Comparison of ENCODE assay signal across 8 cellular contexts in genomic region chrX:132219343-132219768, GRCh38. TPM values are rescaled to one million over a fixed set of nuclear protein-coding genes. Genes with fewer than 3 reads are reported as not detected.
A peak's percentile ranks its signal among the peaks of the same experiment; 100 is the strongest.
DNase-seq lines count a peak whose midpoint lies in the region; ATAC-seq, FAIRE-seq and TF ChIP-seq lines count a peak whose summit lies in the region.

Gene RAP2C, minus strand, starts transcription at chrX:132219447. Its CDS starts 2,179 bp downstream, at chrX:132217268.

- H3K27me3 Mint-ChIP-seq in activated CD4-positive, alpha-beta T cell treated with anti-CD3 and anti-CD28 coated beads, Interleukin-2, amount 10 ng/mL, durations not matched to agents 24 days and 14 days: no peaks in the 10 kb centered on the region

- peak; percentile 84 for FAIRE-seq in GM19239 (lab: Jason Lieb, UNC)

- no peaks in the 10 kb centered on the region for H3K27me3 ChIP-seq in BE2C
- H3K27me3 ChIP-seq in left lung: peaks cover 0 to 4% of the 10 kb centered on the region in 2 donors

- H3K36me3 ChIP-seq in BE2C (no peaks in the 10 kb centered on the region), left lung (no peaks in the 10 kb centered on the region)

- TF ChIP-seq CTCF in BE2C (IDR thresholded peaks at IDR 0.05; ENCODE audit: low read depth, low read length) (peak; percentile 65), left lung (IDR thresholded peaks at IDR 0.05) (peak; percentile 23 to 41)

- H3K4me1 Mint-ChIP-seq in activated CD4-positive, alpha-beta T cell treated with anti-CD3 and anti-CD28 coated beads, Interleukin-2, amount 10 ng/mL, durations not matched to agents 24 days and 14 days: peaks cover 14% of the 10 kb centered on the region

- H3K4me1 ChIP-seq in BE2C (no peaks in the 10 kb centered on the region), left lung (peaks cover 0 to 13% of the 10 kb centered on the region in 2 donors)

- ATAC-seq in HG03378 (IDR thresholded peaks at IDR 0.05; ENCODE audit: unreplicated experiment): peak; percentile 78
- peak; percentile 81 for ATAC-seq in left lung

- peak within 1 kb of the TSS; percentile 89 for H3K27ac Mint-ChIP-seq in activated CD4-positive, alpha-beta T cell treated with anti-CD3 and anti-CD28 coated beads, Interleukin-2, amount 10 ng/mL, durations not matched to agents 24 days and 14 days

- H3K4me3 ChIP-seq in BE2C (ENCODE audit: low read depth, low read length) (peak within 1 kb of the TSS; percentile 87), left lung (peak within 1 kb of the TSS; percentile 43 to 65)

- DNase-seq in BE2C: peak; percentile 74
- DNase-seq in GM19239 (ENCODE audit: insufficient read length, low spot score): no peak
- peak; percentile 34 to 75 for DNase-seq in NCI-H524 (lab: John Stamatoyannopoulos, UW)
- DNase-seq in activated CD4-positive, alpha-beta T cell treated with anti-CD3 and anti-CD28 coated beads, Interleukin-2, amount 10 ng/mL, durations not matched to agents 24 days and 14 days: peak; percentile 85
- peak; percentile 50 to 75 for DNase-seq in dermis microvascular lymphatic vessel endothelial cell (ENCODE audit: low read depth in 2 of 2)
- DNase-seq in left lung: peak; percentile 78 to 86
- DNase-seq in stimulated activated CD4-positive, alpha-beta T cell treated with anti-CD3 and anti-CD28 coated beads, Interleukin-4, amount 100 ng/mL, for 24 hours: peak; percentile 66

- H3K27ac ChIP-seq in left lung: peak within 1 kb of the TSS; percentile 95 to 99

- intact Hi-C loops in activated CD4-positive, alpha-beta T cell treated with anti-CD3 and anti-CD28 coated beads, Interleukin-2, amount 10 ng/mL, durations not matched to agents 24 days and 14 days (cut with micrococcal nuclease): loop anchor here (1.0 to 5.0 kb wide), 4 partner anchors 48 to 403 kb away; no protein-coding TSS in a partner anchor
- intact Hi-C loops in left lung (cut with DNase I): no loop called here

- H3K4me3 Mint-ChIP-seq in activated CD4-positive, alpha-beta T cell treated with anti-CD3 and anti-CD28 coated beads, Interleukin-2, amount 10 ng/mL, durations not matched to agents 24 days and 14 days: peak within 1 kb of the TSS; percentile 86

- H3K9me3 ChIP-seq in BE2C (no peaks in the 10 kb centered on the region), left lung (no peaks in the 10 kb centered on the region)

- no peaks in the 10 kb centered on the region for H3K9me3 Mint-ChIP-seq in activated CD4-positive, alpha-beta T cell treated with anti-CD3 and anti-CD28 coated beads, Interleukin-2, amount 10 ng/mL, durations not matched to agents 24 days and 14 days

- H3K36me3 Mint-ChIP-seq in activated CD4-positive, alpha-beta T cell treated with anti-CD3 and anti-CD28 coated beads, Interleukin-2, amount 10 ng/mL, durations not matched to agents 24 days and 14 days (ENCODE audit: low read depth): peaks cover 11% of the 10 kb centered on the region

RNA-seq across cellular contexts. Expression of gene RAP2C, which starts in this region (rescaled TPM):
- 27.7 TPM for polyA plus RNA-seq in BE2C (2012; ENCODE audit: insufficient read depth, insufficient read length, low read depth)
- 31.3 and 34.5 TPM in 2 replicates for total RNA-seq in activated CD4-positive, alpha-beta T cell treated with anti-CD3 and anti-CD28 coated beads, Interleukin-2, amount 10 ng/mL, durations not matched to agents 24 days and 14 days
- total RNA-seq in dermis microvascular lymphatic vessel endothelial cell (10.9 and 12.3 TPM in 2 replicates), left lung (10 to 100 TPM; 18.5 to 33.1 TPM)
